In the genomic region with DNA sequence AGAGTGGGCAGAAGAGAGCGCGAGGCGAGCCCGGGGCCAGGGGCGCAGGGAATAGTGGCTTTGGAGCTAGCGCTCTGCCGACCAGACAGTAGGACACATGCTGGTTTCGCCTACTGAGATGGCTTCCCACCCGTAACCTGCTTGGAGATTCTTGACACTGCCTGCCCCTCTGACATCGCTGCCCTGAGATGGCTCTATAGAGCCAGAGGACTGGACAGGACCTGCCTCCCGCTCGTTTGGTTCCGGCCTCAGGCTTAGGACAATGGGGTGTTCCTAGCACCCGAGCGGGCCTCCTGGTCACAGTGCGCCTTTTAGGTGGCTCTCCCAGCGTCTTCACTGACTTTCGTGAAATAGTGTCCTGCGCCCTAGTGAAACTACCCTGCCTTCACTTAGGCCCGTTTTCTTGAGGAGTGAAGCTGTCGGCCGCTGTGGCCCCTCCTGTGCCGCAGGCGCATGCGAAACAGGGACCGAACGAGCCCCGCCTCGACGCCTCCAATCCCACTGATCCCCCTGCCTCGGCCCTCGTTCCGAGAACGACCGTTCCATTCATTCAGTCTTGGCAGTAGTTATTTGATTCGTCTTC, we compare ENCODE assay signal across 8 cellular contexts. TPM values are rescaled to one million over a fixed set of nuclear protein-coding genes. Genes with fewer than 3 reads are reported as not detected.
A peak's percentile ranks its signal among the peaks of the same experiment; 100 is the strongest.
DNase-seq lines count a peak whose midpoint lies in the region; ATAC-seq and TF ChIP-seq lines count a peak whose summit lies in the region.

No MANE protein-coding gene starts in this region.

- in situ Hi-C loops in Panc1 (cut with HindIII; ENCODE audit: low pct_unique_long_range_greater_than_20kb, low sequenced_read_pairs): no loop called here

- DNase-seq in Caco-2 (peak; percentile 14 to 31), H7 (peak; percentile 40), Panc1 (ENCODE audit: low read depth, low spot score) (no peak), left cardiac atrium (no peak), psoas muscle (peak; percentile 19 to 59), amniotic stem cell (lab: John Stamatoyannopoulos, UW) (no peak)

- peaks cover 28% of the 10 kb centered on the region for H3K36me3 Mint-ChIP-seq in Caco-2 (ENCODE audit: insufficient read depth, unreplicated experiment)
- H3K36me3 Mint-ChIP-seq in activated naive CD8-positive, alpha-beta T cell: no peaks in the 10 kb centered on the region

- H3K27me3 ChIP-seq in Caco-2 (replicated peaks; ENCODE audit: control insufficient read depth, insufficient read depth, low read length) (no peaks in the 10 kb centered on the region), H7 (ENCODE audit: control insufficient read depth, insufficient read depth, low read length) (no peaks in the 10 kb centered on the region), Panc1 (ENCODE audit: control insufficient read depth, insufficient read depth, low read length) (no peaks in the 10 kb centered on the region), psoas muscle (ENCODE audit: insufficient read depth in 3 of 3, low read length in 2 of 3) (no peaks in the 10 kb centered on the region)

- H3K27ac ChIP-seq in Panc1 (ENCODE audit: low read length) (peak overlapping the region; percentile 95), psoas muscle (peak overlapping the region; percentile 92)

- BruUV-seq in Caco-2 (replicated peaks; lab: Mats Ljungman, UMichigan) (TSS peak; percentile 59), Panc1 (replicated peaks; lab: Mats Ljungman, UMichigan) (TSS peak; percentile 88)

- POLR2A ChIA-PET in Caco-2 (lab: Charles Lee) (interaction anchor here (0.6 to 2.3 kb wide), 10 partner anchors 14 to 915 kb away, joined by 3 to 39 read pairs (median 4); a partner anchor contains a TSS), Panc1 (lab: Charles Lee) (interaction anchor here (0.9 kb wide), 1 partner anchor 83 kb away, joined by 10 read pairs; a partner anchor contains a TSS)

- intact Hi-C loops in Caco-2 (cut with micrococcal nuclease; ENCODE audit: unreplicated experiment): loop anchor here (2.0 to 5.0 kb wide), 4 partner anchors 79 to 184 kb away; a partner anchor contains a TSS
- intact Hi-C loops in Panc1 (cut with micrococcal nuclease; ENCODE audit: unreplicated experiment): no loop called here
- intact Hi-C loops in left cardiac atrium (cut with DNase I): loop anchor here (10.0 kb wide), 2 partner anchors 62 to 112 kb away; a partner anchor contains a TSS
- intact Hi-C loops in psoas muscle (cut with DNase I): loop anchor here in 1 of 2 donors (10.0 kb wide), 2 partner anchors 62 to 182 kb away; a partner anchor contains a TSS

- no peak for TF ChIP-seq CTCF in Caco-2 (IDR thresholded peaks at IDR 0.05; ENCODE audit: insufficient read depth in 1 of 2, low read depth in 1 of 2, low read length in 1 of 2, severe bottlenecking in 1 of 2, unreplicated experiment in 1 of 2)
- no peak for TF ChIP-seq CTCF in Panc1 (IDR thresholded peaks at IDR 0.05)
- TF ChIP-seq CTCF in psoas muscle (IDR thresholded peaks at IDR 0.05): no peak

- H3K27me3 Mint-ChIP-seq in Caco-2 (ENCODE audit: insufficient read depth, unreplicated experiment): no peaks in the 10 kb centered on the region
- H3K27me3 Mint-ChIP-seq in activated naive CD8-positive, alpha-beta T cell: no peaks in the 10 kb centered on the region

- H3K4me1 Mint-ChIP-seq in Caco-2 (ENCODE audit: low read depth, unreplicated experiment): no peaks in the 10 kb centered on the region
- H3K4me1 Mint-ChIP-seq in activated naive CD8-positive, alpha-beta T cell (ENCODE audit: low read depth): peaks cover 35% of the 10 kb centered on the region

- H3K4me3 ChIP-seq in Caco-2 (ENCODE audit: low read depth, low read length): peak overlapping the region; percentile 71
- peak overlapping the region; percentile 88 for H3K4me3 ChIP-seq in H7 (ENCODE audit: insufficient read depth, low read depth, low read length)
- H3K4me3 ChIP-seq in Panc1 (ENCODE audit: low read depth in 2 of 2, low read length in 2 of 2): peak overlapping the region; percentile 87 to 96
- peak overlapping the region; percentile 81 for H3K4me3 ChIP-seq in psoas muscle

- no peaks in the 10 kb centered on the region for H3K4me1 ChIP-seq in Caco-2
- H3K4me1 ChIP-seq in Panc1 (ENCODE audit: control insufficient read depth, insufficient read depth, low read length): peaks cover 4% of the 10 kb centered on the region
- H3K4me1 ChIP-seq in psoas muscle: peaks cover 8% of the 10 kb centered on the region

- ATAC-seq in Panc1 (peak; percentile 22), left cardiac atrium (peak; percentile 5 to 24), psoas muscle (peak in 3 of 4 donors; percentile 8 to 29 (median 28)), HG03045 (IDR thresholded peaks at IDR 0.05; ENCODE audit: unreplicated experiment) (no peak)

- H3K9me3 Mint-ChIP-seq in Caco-2 (ENCODE audit: unreplicated experiment): no peaks in the 10 kb centered on the region
- H3K9me3 Mint-ChIP-seq in activated naive CD8-positive, alpha-beta T cell (ENCODE audit: low read depth): no peaks in the 10 kb centered on the region

- H3K4me3 Mint-ChIP-seq in Caco-2 (ENCODE audit: unreplicated experiment): peak overlapping the region; percentile 94
- peak overlapping the region; percentile 98 for H3K4me3 Mint-ChIP-seq in activated naive CD8-positive, alpha-beta T cell

- 0 to 39% (median 0%) methylated on average over 21 to 36 of the region's 36 CpGs for WGBS in psoas muscle, 3 donors

- H3K36me3 ChIP-seq in Caco-2 (ENCODE audit: control insufficient read depth, insufficient read depth, low read length) (no peaks in the 10 kb centered on the region), H7 (replicated peaks; ENCODE audit: control insufficient read depth, insufficient read depth, low read length) (peaks cover 2% of the 10 kb centered on the region), Panc1 (ENCODE audit: control insufficient read depth, insufficient read depth, low read length) (peaks cover 8% of the 10 kb centered on the region), psoas muscle (ENCODE audit: insufficient read depth in 1 of 2, low read depth in 1 of 2) (peaks cover 0 to 32% of the 10 kb centered on the region in 2 donors)

- CTCF ChIA-PET in Caco-2 (lab: Charles Lee): interaction anchor here (0.8 to 1.2 kb wide), 3 partner anchors 84 to 197 kb away, joined by 4 to 5 read pairs (median 4); a partner anchor contains a TSS
- CTCF ChIA-PET in Panc1 (lab: Charles Lee): interaction anchor here (0.6 kb wide), 1 partner anchor 112 kb away, joined by 3 read pairs; no protein-coding TSS in a partner anchor

- H3K27ac Mint-ChIP-seq in Caco-2 (ENCODE audit: unreplicated experiment): peak overlapping the region; percentile 95
- H3K27ac Mint-ChIP-seq in activated naive CD8-positive, alpha-beta T cell: peak overlapping the region; percentile 98

- H3K9me3 ChIP-seq in Caco-2 (no peaks in the 10 kb centered on the region), Panc1 (ENCODE audit: control insufficient read depth, insufficient read depth, low read depth, low read length) (no peaks in the 10 kb centered on the region), psoas muscle (no peaks in the 10 kb centered on the region)

RNA-seq across cellular contexts. Expression of a gene that starts 0.6 kb away (rescaled TPM):
- total RNA-seq in Caco-2 (2022): 40.7 and 41.2 TPM in 2 replicates
- 6.6 and 15.6 TPM in 2 replicates for total RNA-seq in H7 (2014; rRNA removed; shearing (Covaris generic))
- 38.3 TPM for total RNA-seq in Panc1 (2021; ENCODE audit: unreplicated experiment)
- polyA plus RNA-seq in Panc1 (2012; ENCODE audit: insufficient read length): 28.1 TPM
- 10 to 100 TPM; 17.8 to 23.0 TPM for total RNA-seq in left cardiac atrium
- 10 to 100 TPM; 22.3 to 25.6 (median 24.4) TPM for total RNA-seq in psoas muscle
- polyA plus RNA-seq in psoas muscle: 10 to 100 TPM in 1 of 3 donors, 1 to 10 TPM in 2; 5.5 to 10.6 (median 6.4) TPM

Comparison
In these comparisons a context has a peak if more than half of its experiments do, and no peak if none do; other contexts are left out.
1. DNase-seq: peak in Caco-2 (2 of 2), H7 (single experiment) and psoas muscle (2 of 2); none in Panc1 (single experiment), left cardiac atrium (single experiment) and amniotic stem cell (single experiment).
2. Peak in every context shown above with its lines, with median percentiles within 50 percentile points of each other: H3K4me3 ChIP-seq.